ENCODE assay signal across 8 cellular contexts in the genomic region with DNA sequence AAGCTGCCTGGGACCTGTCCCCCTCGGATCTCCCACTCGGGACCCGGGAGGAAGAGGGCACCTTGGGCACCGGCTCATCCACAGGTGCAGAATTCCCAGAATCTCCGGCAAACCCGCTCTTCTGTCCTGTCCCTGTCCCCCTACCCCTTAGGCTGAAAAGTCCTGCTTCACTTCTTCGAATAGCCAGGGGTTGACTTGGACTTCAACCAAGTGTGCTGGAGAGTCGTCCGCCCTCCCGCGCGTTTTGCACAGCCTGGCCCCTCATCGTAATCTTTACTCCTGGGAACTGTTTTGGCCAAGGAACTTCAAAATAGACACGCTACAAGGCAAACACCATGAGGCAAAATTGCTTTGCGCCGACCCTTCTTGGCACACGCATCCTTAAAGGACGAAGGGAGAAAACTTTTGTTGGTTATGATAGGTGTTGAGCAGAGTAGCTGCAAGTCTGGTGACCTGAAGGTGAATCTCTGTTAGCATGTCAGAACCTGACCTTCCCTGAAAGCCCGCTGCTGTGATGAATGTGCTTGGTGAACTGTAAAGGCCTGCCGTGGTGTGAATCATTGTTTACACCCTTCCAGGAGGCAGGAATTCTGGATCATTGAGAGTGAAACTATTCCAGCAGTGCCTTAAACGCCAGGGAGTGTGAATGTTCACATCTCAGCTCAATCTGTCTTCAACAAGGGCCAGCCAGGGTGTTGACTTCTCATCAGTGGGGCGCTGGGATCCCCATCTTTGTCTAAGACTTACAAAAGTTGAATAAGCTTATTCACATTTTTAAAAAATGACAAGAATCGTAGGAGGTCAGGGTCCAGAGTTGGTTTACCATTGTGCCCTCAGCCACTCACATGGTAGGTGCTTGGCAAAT. TPM values are rescaled to one million over a fixed set of nuclear protein-coding genes. Genes with fewer than 3 reads are reported as not detected.
DNase-seq lines count a peak whose midpoint lies in the region; ATAC-seq and TF ChIP-seq lines count a peak whose summit lies in the region.

No MANE protein-coding gene starts in this region.

- H3K36me3 ChIP-seq in DOHH2 (ENCODE audit: control insufficient read depth, low read length) (peaks cover 53% of the 10 kb centered on the region), lower lobe of right lung (no peaks in the 10 kb centered on the region)

- H3K4me1 Mint-ChIP-seq in brain: peaks cover 11% of the 10 kb centered on the region

- no peaks in the 10 kb centered on the region for H3K36me3 Mint-ChIP-seq in brain

- peak overlapping the region; percentile 83 to 91 (median 84) for H3K4me3 Mint-ChIP-seq in brain

- intact Hi-C loops in lower lobe of right lung (cut with DNase I): no loop called here

- H3K4me1 ChIP-seq in DOHH2 (ENCODE audit: control insufficient read depth, low read length) (peaks cover 74% of the 10 kb centered on the region), lower lobe of right lung (peaks cover 16% of the 10 kb centered on the region)

- peaks cover 10% of the 10 kb centered on the region for H3K9me3 ChIP-seq in DOHH2 (ENCODE audit: control insufficient read depth, insufficient read depth, low read length)
- peaks cover 6% of the 10 kb centered on the region for H3K9me3 ChIP-seq in lower lobe of right lung

- H3K9me2 ChIP-seq in DOHH2 (replicated peaks; ENCODE audit: control insufficient read depth, low read length): no peaks in the 10 kb centered on the region

- H3K27me3 ChIP-seq in DOHH2 (ENCODE audit: control insufficient read depth, low read length): no peaks in the 10 kb centered on the region
- peaks cover 7% of the 10 kb centered on the region for H3K27me3 ChIP-seq in lower lobe of right lung (ENCODE audit: low read depth)

- peaks cover 23% of the 10 kb centered on the region for H3F3A ChIP-seq in DOHH2 (ENCODE audit: control insufficient read depth, insufficient read depth)

- peaks cover 52% of the 10 kb centered on the region for H3K27me3 Mint-ChIP-seq in brain

- peaks cover 32% of the 10 kb centered on the region for H4K20me1 ChIP-seq in DOHH2 (ENCODE audit: control insufficient read depth, insufficient read depth, low read depth, low read length)

- peaks cover 69% of the 10 kb centered on the region for H3K79me2 ChIP-seq in DOHH2 (ENCODE audit: control insufficient read depth, low read length)

- peaks cover 10 to 20% (median 17%) of the 10 kb centered on the region in 5 experiments for H3K9me3 Mint-ChIP-seq in brain

- H3K4me3 ChIP-seq in DOHH2 (ENCODE audit: low read length) (peak overlapping the region; percentile 92), lower lobe of right lung (peak overlapping the region; percentile 58)

- DNase-seq in LoVo (ENCODE audit: low spot score) (peak; percentile 61), lower lobe of right lung (no peak), OCI-M1 (lab: John Stamatoyannopoulos, UW) (no peak), HCEC 1CT (no peak), putamen (ENCODE audit: low spot score) (no peak), GM20000 (ENCODE audit: low spot score) (no peak)

- H3K4me2 ChIP-seq in DOHH2 (ENCODE audit: low read length): peak overlapping the region; percentile 76

- no peak for TF ChIP-seq CTCF in DOHH2 (IDR thresholded peaks at IDR 0.05; ENCODE audit: low read depth, low read length, poor library complexity, severe bottlenecking)
- TF ChIP-seq CTCF in brain (conservative IDR thresholded peaks at IDR 0.05): no peak
- TF ChIP-seq CTCF in lower lobe of right lung (IDR thresholded peaks at IDR 0.05): no peak
- no peak for TF ChIP-seq CTCF in GM20000 (IDR thresholded peaks at IDR 0.05; ENCODE audit: extremely low read depth, missing control alignments)

- peak; percentile 21 to 24 for ATAC-seq in lower lobe of right lung

- peak overlapping the region in 3 of 5 experiments; percentile 31 to 58 (median 40) for H3K27ac Mint-ChIP-seq in brain

- H3K27ac ChIP-seq in DOHH2 (ENCODE audit: low read depth, low read length) (peak overlapping the region; percentile 61), lower lobe of right lung (no peak overlapping the region)

RNA-seq across cellular contexts. Expression of gene RAPGEF5, which starts 0.6 kb away (rescaled TPM):
- 22.4 TPM for polyA plus RNA-seq in brain (ENCODE audit: insufficient read depth, low read depth, low replicate concordance)
- total RNA-seq in lower lobe of right lung: 85.1 TPM
